In genomic region chr13:26257049-26257448, GRCh38 we compare ENCODE assay signal across 2 cellular contexts.
TF ChIP-seq lines count a peak whose summit lies in the region.

No MANE protein-coding gene starts in this region.

TF ChIP-seq in SK-N-SH, 30 proteins besides CTCF, POLR2A, EP300 and RAD21 (continued from another document):
- TF ChIP-seq ZBTB33 (IDR thresholded peaks at IDR 0.05; ENCODE audit: borderline replicate concordance, low read depth) (no peak), RXRA (IDR thresholded peaks at IDR 0.05; ENCODE audit: borderline replicate concordance, low read depth) (no peak), RFX5 (IDR thresholded peaks at IDR 0.05; ENCODE audit: low read length) (no peak), YY1 (IDR thresholded peaks at IDR 0.05; ENCODE audit: low read depth) (no peak), TCF12 (IDR thresholded peaks at IDR 0.05) (no peak), TEAD4 (IDR thresholded peaks at IDR 0.05; ENCODE audit: borderline replicate concordance, insufficient read depth) (no peak), GATA2 (CRISPR knock-in tag; IDR thresholded peaks at IDR 0.05) (no peak), FOXJ3 (CRISPR knock-in tag; IDR thresholded peaks at IDR 0.05) (no peak), GABPA (IDR thresholded peaks at IDR 0.05; ENCODE audit: low read depth) (no peak), JUND (IDR thresholded peaks at IDR 0.05) (no peak), CHD2 (IDR thresholded peaks at IDR 0.05; ENCODE audit: low read length, partially characterized antibody) (no peak), MXI1 (IDR thresholded peaks at IDR 0.05; ENCODE audit: low read depth, low read length) (no peak), PBX3 (IDR thresholded peaks at IDR 0.05) (no peak)
- TF ChIP-seq, protein P1, sequence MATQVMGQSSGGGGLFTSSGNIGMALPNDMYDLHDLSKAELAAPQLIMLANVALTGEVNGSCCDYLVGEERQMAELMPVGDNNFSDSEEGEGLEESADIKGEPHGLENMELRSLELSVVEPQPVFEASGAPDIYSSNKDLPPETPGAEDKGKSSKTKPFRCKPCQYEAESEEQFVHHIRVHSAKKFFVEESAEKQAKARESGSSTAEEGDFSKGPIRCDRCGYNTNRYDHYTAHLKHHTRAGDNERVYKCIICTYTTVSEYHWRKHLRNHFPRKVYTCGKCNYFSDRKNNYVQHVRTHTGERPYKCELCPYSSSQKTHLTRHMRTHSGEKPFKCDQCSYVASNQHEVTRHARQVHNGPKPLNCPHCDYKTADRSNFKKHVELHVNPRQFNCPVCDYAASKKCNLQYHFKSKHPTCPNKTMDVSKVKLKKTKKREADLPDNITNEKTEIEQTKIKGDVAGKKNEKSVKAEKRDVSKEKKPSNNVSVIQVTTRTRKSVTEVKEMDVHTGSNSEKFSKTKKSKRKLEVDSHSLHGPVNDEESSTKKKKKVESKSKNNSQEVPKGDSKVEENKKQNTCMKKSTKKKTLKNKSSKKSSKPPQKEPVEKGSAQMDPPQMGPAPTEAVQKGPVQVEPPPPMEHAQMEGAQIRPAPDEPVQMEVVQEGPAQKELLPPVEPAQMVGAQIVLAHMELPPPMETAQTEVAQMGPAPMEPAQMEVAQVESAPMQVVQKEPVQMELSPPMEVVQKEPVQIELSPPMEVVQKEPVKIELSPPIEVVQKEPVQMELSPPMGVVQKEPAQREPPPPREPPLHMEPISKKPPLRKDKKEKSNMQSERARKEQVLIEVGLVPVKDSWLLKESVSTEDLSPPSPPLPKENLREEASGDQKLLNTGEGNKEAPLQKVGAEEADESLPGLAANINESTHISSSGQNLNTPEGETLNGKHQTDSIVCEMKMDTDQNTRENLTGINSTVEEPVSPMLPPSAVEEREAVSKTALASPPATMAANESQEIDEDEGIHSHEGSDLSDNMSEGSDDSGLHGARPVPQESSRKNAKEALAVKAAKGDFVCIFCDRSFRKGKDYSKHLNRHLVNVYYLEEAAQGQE (IDR thresholded peaks at IDR 0.05; ENCODE audit: low read depth, low read length): no peak
- TF ChIP-seq, protein P2, sequence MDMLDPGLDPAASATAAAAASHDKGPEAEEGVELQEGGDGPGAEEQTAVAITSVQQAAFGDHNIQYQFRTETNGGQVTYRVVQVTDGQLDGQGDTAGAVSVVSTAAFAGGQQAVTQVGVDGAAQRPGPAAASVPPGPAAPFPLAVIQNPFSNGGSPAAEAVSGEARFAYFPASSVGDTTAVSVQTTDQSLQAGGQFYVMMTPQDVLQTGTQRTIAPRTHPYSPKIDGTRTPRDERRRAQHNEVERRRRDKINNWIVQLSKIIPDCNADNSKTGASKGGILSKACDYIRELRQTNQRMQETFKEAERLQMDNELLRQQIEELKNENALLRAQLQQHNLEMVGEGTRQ (IDR thresholded peaks at IDR 0.05; ENCODE audit: borderline replicate concordance, low read depth, low read length): no peak
- TF ChIP-seq, protein P3, sequence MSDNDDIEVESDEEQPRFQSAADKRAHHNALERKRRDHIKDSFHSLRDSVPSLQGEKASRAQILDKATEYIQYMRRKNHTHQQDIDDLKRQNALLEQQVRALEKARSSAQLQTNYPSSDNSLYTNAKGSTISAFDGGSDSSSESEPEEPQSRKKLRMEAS (IDR thresholded peaks at IDR 0.05; ENCODE audit: low read depth): no peak

TF ChIP-seq in SK-N-SH treated with all-trans-retinoic acid at 6 μM for 48 hours, 23 proteins besides CTCF, POLR2A, EP300 and RAD21 (continued from another document):
- TF ChIP-seq, protein P4, sequence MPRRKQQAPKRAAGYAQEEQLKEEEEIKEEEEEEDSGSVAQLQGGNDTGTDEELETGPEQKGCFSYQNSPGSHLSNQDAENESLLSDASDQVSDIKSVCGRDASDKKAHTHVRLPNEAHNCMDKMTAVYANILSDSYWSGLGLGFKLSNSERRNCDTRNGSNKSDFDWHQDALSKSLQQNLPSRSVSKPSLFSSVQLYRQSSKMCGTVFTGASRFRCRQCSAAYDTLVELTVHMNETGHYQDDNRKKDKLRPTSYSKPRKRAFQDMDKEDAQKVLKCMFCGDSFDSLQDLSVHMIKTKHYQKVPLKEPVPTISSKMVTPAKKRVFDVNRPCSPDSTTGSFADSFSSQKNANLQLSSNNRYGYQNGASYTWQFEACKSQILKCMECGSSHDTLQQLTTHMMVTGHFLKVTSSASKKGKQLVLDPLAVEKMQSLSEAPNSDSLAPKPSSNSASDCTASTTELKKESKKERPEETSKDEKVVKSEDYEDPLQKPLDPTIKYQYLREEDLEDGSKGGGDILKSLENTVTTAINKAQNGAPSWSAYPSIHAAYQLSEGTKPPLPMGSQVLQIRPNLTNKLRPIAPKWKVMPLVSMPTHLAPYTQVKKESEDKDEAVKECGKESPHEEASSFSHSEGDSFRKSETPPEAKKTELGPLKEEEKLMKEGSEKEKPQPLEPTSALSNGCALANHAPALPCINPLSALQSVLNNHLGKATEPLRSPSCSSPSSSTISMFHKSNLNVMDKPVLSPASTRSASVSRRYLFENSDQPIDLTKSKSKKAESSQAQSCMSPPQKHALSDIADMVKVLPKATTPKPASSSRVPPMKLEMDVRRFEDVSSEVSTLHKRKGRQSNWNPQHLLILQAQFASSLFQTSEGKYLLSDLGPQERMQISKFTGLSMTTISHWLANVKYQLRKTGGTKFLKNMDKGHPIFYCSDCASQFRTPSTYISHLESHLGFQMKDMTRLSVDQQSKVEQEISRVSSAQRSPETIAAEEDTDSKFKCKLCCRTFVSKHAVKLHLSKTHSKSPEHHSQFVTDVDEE (CRISPR knock-in tag; IDR thresholded peaks at IDR 0.05): no peak
- TF ChIP-seq CSDC2 (CRISPR knock-in tag; IDR thresholded peaks at IDR 0.05) (no peak), ISL1 (CRISPR knock-in tag; IDR thresholded peaks at IDR 0.05) (no peak), TCF4 (CRISPR knock-in tag; IDR thresholded peaks at IDR 0.05; ENCODE audit: borderline replicate concordance) (no peak), ZNF70 (CRISPR knock-in tag; IDR thresholded peaks at IDR 0.05) (no peak)
- TF ChIP-seq, protein P5, sequence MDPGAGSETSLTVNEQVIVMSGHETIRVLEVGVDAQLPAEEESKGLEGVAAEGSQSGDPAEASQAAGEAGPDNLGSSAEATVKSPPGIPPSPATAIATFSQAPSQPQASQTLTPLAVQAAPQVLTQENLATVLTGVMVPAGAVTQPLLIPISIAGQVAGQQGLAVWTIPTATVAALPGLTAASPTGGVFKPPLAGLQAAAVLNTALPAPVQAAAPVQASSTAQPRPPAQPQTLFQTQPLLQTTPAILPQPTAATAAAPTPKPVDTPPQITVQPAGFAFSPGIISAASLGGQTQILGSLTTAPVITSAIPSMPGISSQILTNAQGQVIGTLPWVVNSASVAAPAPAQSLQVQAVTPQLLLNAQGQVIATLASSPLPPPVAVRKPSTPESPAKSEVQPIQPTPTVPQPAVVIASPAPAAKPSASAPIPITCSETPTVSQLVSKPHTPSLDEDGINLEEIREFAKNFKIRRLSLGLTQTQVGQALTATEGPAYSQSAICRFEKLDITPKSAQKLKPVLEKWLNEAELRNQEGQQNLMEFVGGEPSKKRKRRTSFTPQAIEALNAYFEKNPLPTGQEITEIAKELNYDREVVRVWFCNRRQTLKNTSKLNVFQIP (CRISPR knock-in tag; IDR thresholded peaks at IDR 0.05; ENCODE audit: borderline replicate concordance, low read depth): no peak
